Comparison of ENCODE assay signal across 8 cellular contexts in the genomic region with DNA sequence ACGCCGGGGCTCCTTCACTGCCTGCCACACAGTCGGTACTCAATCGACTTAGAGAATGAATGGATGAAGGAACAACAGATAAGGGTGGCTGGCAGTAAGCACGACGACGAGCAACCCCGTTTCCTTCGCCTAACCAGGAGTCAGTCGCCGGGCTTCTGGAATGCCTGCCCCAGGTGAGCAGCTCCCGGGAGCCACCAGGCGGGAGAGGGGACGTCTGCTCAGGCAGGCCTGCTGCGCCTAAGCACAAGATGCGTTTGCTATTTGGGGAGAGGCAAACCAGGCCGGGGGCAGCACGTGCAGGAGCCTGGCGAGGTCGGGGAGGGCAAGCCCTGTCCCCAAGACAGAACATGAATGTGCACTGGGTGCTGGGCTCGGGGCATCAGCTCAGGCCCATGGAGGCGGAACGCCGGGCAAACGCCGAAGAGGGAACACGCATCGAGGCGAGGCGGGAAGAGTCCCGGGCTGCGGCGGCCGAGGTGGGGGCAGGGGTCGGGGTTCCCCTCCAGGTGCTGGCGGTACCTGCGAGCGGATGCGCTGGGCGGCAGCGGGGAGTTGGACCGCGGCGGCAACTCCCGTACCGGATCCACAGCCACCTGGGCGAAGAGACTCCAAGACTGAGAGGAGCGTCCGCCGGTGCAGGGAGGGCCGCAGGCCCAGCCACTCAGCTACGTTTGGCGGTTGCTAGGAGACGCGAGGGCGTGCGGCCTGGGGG. TPM values are rescaled to one million over a fixed set of nuclear protein-coding genes. Genes with fewer than 3 reads are reported as not detected.
A peak's percentile ranks its signal among the peaks of the same experiment; 100 is the strongest.
DNase-seq lines count a peak whose midpoint lies in the region; ATAC-seq and TF ChIP-seq lines count a peak whose summit lies in the region.

A gene with protein sequence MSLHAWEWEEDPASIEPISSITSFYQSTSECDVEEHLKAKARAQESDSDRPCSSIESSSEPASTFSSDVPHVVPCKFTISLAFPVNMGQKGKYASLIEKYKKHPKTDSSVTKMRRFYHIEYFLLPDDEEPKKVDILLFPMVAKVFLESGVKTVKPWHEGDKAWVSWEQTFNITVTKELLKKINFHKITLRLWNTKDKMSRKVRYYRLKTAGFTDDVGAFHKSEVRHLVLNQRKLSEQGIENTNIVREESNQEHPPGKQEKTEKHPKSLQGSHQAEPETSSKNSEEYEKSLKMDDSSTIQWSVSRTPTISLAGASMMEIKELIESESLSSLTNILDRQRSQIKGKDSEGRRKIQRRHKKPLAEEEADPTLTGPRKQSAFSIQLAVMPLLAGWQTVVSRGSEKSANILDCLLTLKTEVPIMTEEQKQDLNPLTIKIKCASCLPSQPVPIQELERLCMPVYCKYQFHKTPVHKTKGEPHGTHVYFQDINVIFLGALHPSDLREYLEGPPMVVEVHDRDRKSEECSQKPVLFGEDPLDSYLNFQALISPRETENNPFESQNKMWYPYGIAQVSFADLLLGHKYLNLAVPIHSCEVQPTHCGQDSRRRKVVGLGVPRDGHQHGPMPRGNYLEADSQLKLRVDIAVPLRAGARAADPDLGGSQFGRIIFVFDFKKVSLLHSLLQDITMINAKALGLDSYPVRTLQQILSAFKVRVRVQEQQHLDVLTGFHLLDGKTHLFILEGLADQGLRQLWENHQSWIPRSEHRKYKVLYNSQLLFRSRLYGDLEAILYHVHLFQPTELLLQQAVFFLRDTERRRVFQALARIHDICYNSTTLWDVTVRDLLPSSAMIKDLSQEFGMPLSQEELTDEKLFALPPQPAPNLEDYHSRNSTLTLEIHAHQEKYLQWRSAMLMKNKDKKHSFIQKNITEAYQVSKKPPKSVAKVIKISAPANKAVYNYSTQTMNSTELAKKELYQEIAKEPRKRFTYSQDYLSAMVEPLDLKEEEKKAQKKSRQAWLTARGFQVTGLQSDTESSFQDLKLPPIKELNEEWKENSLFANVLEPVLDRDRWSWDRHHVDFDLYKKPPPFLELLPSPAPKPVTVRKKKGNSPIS (minus strand): TSS at position 616 of the 712 bp plus-strand sequence. CDS start 772 bp downstream, outside the sequence.

- H3K4me3 ChIP-seq in dorsolateral prefrontal cortex = peak within 1 kb of the TSS; percentile 26 to 77 (median 64)

- no peak for TF ChIP-seq CTCF in dorsolateral prefrontal cortex (IDR thresholded peaks at IDR 0.05 in 54 of 56, conservative IDR thresholded peaks at IDR 0.05 in 2 of 56; ENCODE audit: low read depth in 1 of 56, partially characterized antibody in 56 of 56)

- ATAC-seq in GM18517 (IDR thresholded peaks at IDR 0.05; ENCODE audit: unreplicated experiment) (peak; percentile 61), HG03103 (IDR thresholded peaks at IDR 0.05; ENCODE audit: low read depth, unreplicated experiment) (peak; percentile 88)

- H3K27ac ChIP-seq in dorsolateral prefrontal cortex = peak within 1 kb of the TSS in 20 of 59 donors; percentile 2 to 71 (median 30)

- DNase-seq in NCI-H345 treated with DMSO at 0.1 percent for 48 hours (lab: John Stamatoyannopoulos, UW; ENCODE audit: unreplicated experiment) (peak; percentile 49), dorsolateral prefrontal cortex (peak; percentile 67 to 95 (median 86)), lung microvascular endothelial cell (ENCODE audit: low read depth in 2 of 2) (peak; percentile 69 to 82)
- peak; percentile 89 to 93 for DNase-seq in activated CD4-positive, alpha-beta T cell treated with anti-CD3 and anti-CD28 coated beads, Interleukin-2, amount 50 U/mL, for 48 hours
- peak; percentile 85 to 87 for DNase-seq in stimulated activated CD4-positive, alpha-beta T cell treated with anti-CD3 and anti-CD28 coated beads, Interleukin-4, amount 100 ng/mL, for 4 hours
- no peak for DNase-seq in NK-92 treated with Interleukin-12 subunit alpha and Interleukin-12 subunit beta, amount 100 ng/mL, for 24 hours (lab: John Stamatoyannopoulos, UW)

- no peaks in the 10 kb centered on the region for H3K27me3 ChIP-seq in dorsolateral prefrontal cortex

- intact Hi-C loops in dorsolateral prefrontal cortex (cut with DNase I) = no loop called here

RNA-seq across cellular contexts. Expression of the gene that starts here (rescaled TPM):
- total RNA-seq in dorsolateral prefrontal cortex = 10 to 100 TPM in 18 of 120 experiments, 1 to 10 TPM in 102; 1.7 to 13.7 (median 6.6) TPM
- total RNA-seq in lung microvascular endothelial cell = 0.60 and 0.65 TPM in 2 replicates

Comparison
In these comparisons a context has a peak if more than half of its experiments do, and no peak if none do; other contexts are left out.
1. Peak in DNase-seq in lung microvascular endothelial cell; RNA of the gene not detected or under 1 TPM.